Comparison of ENCODE assay signal across 10 cellular contexts in genomic region chr14:69613312-69614073, GRCh38. TPM values are rescaled to one million over a fixed set of nuclear protein-coding genes. Genes with fewer than 3 reads are reported as not detected.
DNase-seq lines count a peak whose midpoint lies in the region; ATAC-seq, FAIRE-seq and TF ChIP-seq lines count a peak whose summit lies in the region.
"Had no signal": no experiment of that assay in that cellular context is flagged by ENCODE, and none has a peak within 500 bp of the region (broad histone marks: within the 10 kb centered on the region; RNA-seq: fewer than 3 reads in every experiment).

No MANE protein-coding gene starts in this region.

- H3K79me2 ChIP-seq in smooth muscle cell (ENCODE audit: low read depth): peaks cover 64% of the 10 kb centered on the region

- H3K36me3 ChIP-seq in smooth muscle cell (ENCODE audit: low read depth): no peaks in the 10 kb centered on the region

- DNase-seq in GM19239 (ENCODE audit: insufficient read length, low spot score) (no peak), foreskin fibroblast (no peak), smooth muscle cell (lab: John Stamatoyannopoulos, UW; ENCODE audit: unreplicated experiment) (no peak), DMS 273 treated with DMSO at 0.1 percent for 48 hours (lab: John Stamatoyannopoulos, UW) (no peak)
- DNase-seq: stimulated activated CD4-positive, alpha-beta T cell treated with anti-CD3 and anti-CD28 coated beads, Interleukin-2, amount 100 ng/mL, for 48 hours had no signal

- peak overlapping the region; percentile 83 for H3K27ac ChIP-seq in VCaP
- H3K27ac ChIP-seq in smooth muscle cell (ENCODE audit: low read depth): peak overlapping the region; percentile 91

- peaks cover 57% of the 10 kb centered on the region for H3K4me1 ChIP-seq in smooth muscle cell (ENCODE audit: low read depth)

- H3K27me3 ChIP-seq in smooth muscle cell (ENCODE audit: low read depth): no peaks in the 10 kb centered on the region

- TF ChIP-seq CTCF in VCaP (conservative IDR thresholded peaks at IDR 0.05) (no peak), foreskin fibroblast (IDR thresholded peaks at IDR 0.05; ENCODE audit: low read depth, low read length) (no peak), smooth muscle cell (IDR thresholded peaks at IDR 0.05; ENCODE audit: borderline replicate concordance, insufficient read depth, poor library complexity, severe bottlenecking) (no peak)

- WGBS in smooth muscle cell (ENCODE audit: low lambda C conversion rate): 87% methylated on average over 4 of the region's 4 CpGs

- FAIRE-seq in GM19239 (lab: Jason Lieb, UNC): peak; percentile 66
- FAIRE-seq: H1 had no signal

- ATAC-seq in GM18511 (IDR thresholded peaks at IDR 0.05; ENCODE audit: unreplicated experiment) (no peak), GM21529 (IDR thresholded peaks at IDR 0.05; ENCODE audit: unreplicated experiment) (no peak), HG03159 (IDR thresholded peaks at IDR 0.05; ENCODE audit: unreplicated experiment) (no peak)

- H3K9ac ChIP-seq in smooth muscle cell (ENCODE audit: low read depth): peak overlapping the region; percentile 95

- peak overlapping the region; percentile 100 for H3K4me2 ChIP-seq in smooth muscle cell

- H3K9me3 ChIP-seq in smooth muscle cell (replicated peaks; ENCODE audit: low read depth): no peaks in the 10 kb centered on the region

- peaks cover 65% of the 10 kb centered on the region for H4K20me1 ChIP-seq in smooth muscle cell (ENCODE audit: low read depth)

- H3K4me3 ChIP-seq in foreskin fibroblast (ENCODE audit: low read depth in 1 of 2, low read length in 2 of 2): peak overlapping the region; percentile 79 to 82
- peak overlapping the region; percentile 96 for H3K4me3 ChIP-seq in smooth muscle cell

- H3F3A ChIP-seq in smooth muscle cell (ENCODE audit: low read depth): peaks cover 19% of the 10 kb centered on the region

- H2AFZ ChIP-seq in smooth muscle cell (ENCODE audit: low read depth): no peak overlapping the region

RNA-seq across cellular contexts. Expression of gene SUSD6, which starts 2.1 kb away (rescaled TPM):
- 20.3 and 25.9 TPM in 2 replicates for total RNA-seq in smooth muscle cell
- 14.4 and 15.8 TPM in 2 replicates for polyA plus RNA-seq in smooth muscle cell

RNA-seq across cellular contexts. Expression of gene CCDC177, which starts 38.8 kb away (rescaled TPM):
- not detected in 2 replicates for total RNA-seq in smooth muscle cell
- polyA plus RNA-seq in smooth muscle cell: not detected in 2 replicates
